ENCODE assay signal across 18 cellular contexts in the genomic region with DNA sequence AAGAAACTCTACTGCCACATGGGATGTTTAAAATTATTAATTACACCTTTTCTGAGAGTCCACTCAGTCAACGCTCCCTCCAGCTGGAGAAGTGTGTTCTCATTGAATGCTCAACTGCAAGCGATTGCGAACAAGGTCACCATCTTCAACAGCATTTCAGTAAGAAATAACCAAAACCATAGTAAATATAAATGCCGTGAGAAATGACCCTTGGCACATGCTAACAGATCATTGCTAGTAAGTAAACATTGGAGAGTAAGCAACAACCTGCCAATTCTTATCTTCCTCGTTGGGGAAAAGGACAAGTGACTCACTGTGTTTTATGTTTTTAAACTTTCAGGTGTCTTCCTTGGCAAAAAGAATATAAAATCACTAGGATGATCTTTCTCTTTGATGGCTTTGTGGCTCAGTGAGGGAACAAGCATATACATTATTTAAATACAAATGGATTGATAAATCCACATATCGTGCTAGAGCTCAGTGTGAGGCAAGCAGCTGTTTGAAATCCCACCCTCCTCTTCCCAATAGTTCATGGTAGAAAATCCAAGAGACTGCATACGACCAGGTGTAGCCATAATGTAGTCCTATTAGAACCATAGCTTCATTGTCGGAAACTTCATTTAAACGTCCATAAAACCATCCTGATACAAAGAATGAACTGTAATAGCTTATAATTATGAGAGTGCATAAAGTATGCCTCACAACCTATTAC.
"Had no signal": no experiment of that assay in that cellular context is flagged by ENCODE, and none has a peak within 500 bp of the region (broad histone marks: within the 10 kb centered on the region; RNA-seq: fewer than 3 reads in every experiment).

No MANE protein-coding gene starts in this region.

- H3K27ac ChIP-seq: brain microvascular endothelial cell, neutrophil, prostate gland, sigmoid colon, thoracic aorta had no signal

- H3K4me1 ChIP-seq: prostate gland, sigmoid colon had no signal

- H3K4me3 ChIP-seq: lung, prostate gland, sigmoid colon, thoracic aorta had no signal

- H3K9me3 ChIP-seq: neutrophil, prostate gland, sigmoid colon, thoracic aorta had no signal

- DNase-seq: activated CD4-positive, alpha-beta T cell treated with anti-CD3 and anti-CD28 coated beads for 1 hour; activated CD4-positive, alpha-beta T cell treated with anti-CD3 and anti-CD28 coated beads, Interleukin-2, amount 50 U/mL, for 48 hours; activated CD8-positive, alpha-beta memory T cell treated with anti-CD3 and anti-CD28 coated beads, Interleukin-2, amount 10 ng/mL, durations not matched to agents 7 days and 5 days; activated effector memory CD4-positive, alpha-beta T cell treated with anti-CD3 and anti-CD28 coated beads, Interleukin-2, amount 50 U/mL, for 16 hours; activated T-cell treated with anti-CD3 and anti-CD28 coated beads, Interleukin-2, amount 50 U/mL, for 4 hours; amygdala; brain microvascular endothelial cell; hippocampal formation; kidney glomerular epithelial cell; naive thymus-derived CD4-positive, alpha-beta T cell; sigmoid colon; stimulated activated CD4-positive, alpha-beta T cell treated with anti-CD3 and anti-CD28 coated beads, Interleukin-4, amount 100 ng/mL, for 24 hours; stimulated activated naive CD8-positive, alpha-beta T cell treated with anti-CD3 and anti-CD28 coated beads, Interleukin-15, amount 100 ng/mL, for 72 hours; T-helper 9 cell had no signal

- H3K27me3 ChIP-seq: brain microvascular endothelial cell, neutrophil, sigmoid colon had no signal

- H3K36me3 ChIP-seq: brain microvascular endothelial cell, neutrophil, prostate gland, sigmoid colon, thoracic aorta had no signal

- ATAC-seq: activated CD8-positive, alpha-beta memory T cell treated with anti-CD3 and anti-CD28 coated beads, Interleukin-2, amount 10 ng/mL, durations not matched to agents 7 days and 5 days; activated T-cell treated with anti-CD3 and anti-CD28 coated beads, Interleukin-2, amount 50 U/mL, for 4 hours; naive thymus-derived CD4-positive, alpha-beta T cell; stimulated activated naive CD8-positive, alpha-beta T cell treated with anti-CD3 and anti-CD28 coated beads, Interleukin-15, amount 100 ng/mL, for 72 hours had no signal
